Comparison of ENCODE assay signal across 8 cellular contexts in the genomic region with DNA sequence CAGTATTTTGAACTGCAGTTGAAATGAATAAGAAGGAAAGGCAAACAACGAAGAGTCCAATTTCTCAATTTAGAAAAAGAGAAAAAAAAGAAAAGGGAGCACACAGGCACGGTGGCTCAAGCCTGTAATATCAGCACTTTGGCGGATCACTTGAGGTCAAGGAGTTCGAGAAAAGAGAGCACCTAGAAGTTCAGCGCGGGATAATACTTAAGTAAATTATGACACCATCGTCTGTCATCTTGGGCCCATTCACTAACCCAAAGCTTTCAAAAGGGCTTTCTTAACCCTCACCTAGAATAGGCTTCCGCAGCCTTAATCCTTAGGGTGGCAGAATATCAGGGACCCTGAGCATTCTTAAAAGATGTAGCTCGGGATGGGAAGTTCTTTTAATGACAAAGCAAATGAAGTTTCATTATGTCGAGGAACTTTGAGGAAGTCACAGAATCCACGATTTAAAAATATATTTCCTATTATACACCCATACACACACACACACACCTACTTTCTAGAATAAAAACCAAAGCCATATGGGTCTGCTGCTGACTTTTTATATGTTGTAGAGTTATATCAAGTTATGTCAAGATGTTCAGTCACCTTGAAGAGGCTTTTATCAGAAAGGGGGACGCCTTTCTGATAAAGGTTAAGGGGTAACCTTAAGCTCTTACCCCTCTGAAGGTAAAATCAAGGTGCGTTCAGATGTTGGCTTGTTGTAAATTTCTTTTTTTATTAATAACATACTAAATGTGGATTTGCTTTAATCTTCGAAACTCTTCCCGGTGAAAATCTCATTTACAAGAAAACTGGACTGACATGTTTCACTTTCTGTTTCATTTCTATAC. TPM values are rescaled to one million over a fixed set of nuclear protein-coding genes. Genes with fewer than 3 reads are reported as not detected.
DNase-seq lines count a peak whose midpoint lies in the region; ATAC-seq and TF ChIP-seq lines count a peak whose summit lies in the region.

No MANE protein-coding gene starts in this region.

- peaks cover 0 to 24% (median 0%) of the 10 kb centered on the region in 5 donors for H3K36me3 Mint-ChIP-seq in naive thymus-derived CD4-positive, alpha-beta T cell

- ATAC-seq in naive thymus-derived CD4-positive, alpha-beta T cell = peak; percentile 5
- ATAC-seq in HG03469 (IDR thresholded peaks at IDR 0.05; ENCODE audit: unreplicated experiment) (no peak), GM21367 (IDR thresholded peaks at IDR 0.05; ENCODE audit: unreplicated experiment) (no peak)

- no peaks in the 10 kb centered on the region for H3K27me3 ChIP-seq in BLaER1
- no peaks in the 10 kb centered on the region for H3K27me3 ChIP-seq in colonic mucosa
- no peaks in the 10 kb centered on the region for H3K27me3 ChIP-seq in naive thymus-derived CD4-positive, alpha-beta T cell (ENCODE audit: control insufficient read depth in 2 of 2, insufficient read depth in 2 of 2, low read length in 2 of 2)

- intact Hi-C loops in colonic mucosa (cut with DNase I) = loop anchor here (5.0 to 10.0 kb wide), 2 partner anchors 138 to 695 kb away; no protein-coding TSS in a partner anchor
- intact Hi-C loops in naive thymus-derived CD4-positive, alpha-beta T cell (cut with micrococcal nuclease) = loop anchor here (1.0 to 10.0 kb wide), 20 partner anchors 11 to 1922 kb away; partner anchors contain the start of genes CDC37L1 (in 1 of the 2), ERMP1 (in 1 of the 2), JAK2 (in 1 of the 2) and PDCD1LG2 (in 1 of the 2)

- peaks cover 32 to 64% (median 54%) of the 10 kb centered on the region in 7 donors for H3K4me1 Mint-ChIP-seq in naive thymus-derived CD4-positive, alpha-beta T cell

- H3K9me3 Mint-ChIP-seq in naive thymus-derived CD4-positive, alpha-beta T cell = peaks cover 0 to 6% (median 0%) of the 10 kb centered on the region in 11 donors

- DNase-seq in LoVo (ENCODE audit: low spot score) (peak; percentile 21), colonic mucosa (no peak), HT-29 (ENCODE audit: low spot score) (no peak), NCI-H1105 (lab: John Stamatoyannopoulos, UW) (no peak)
- peak in 1 of 9 donors; percentile 11 for DNase-seq in naive thymus-derived CD4-positive, alpha-beta T cell

- peak overlapping the region; percentile 87 for H3K4me2 ChIP-seq in BLaER1

- no peak for TF ChIP-seq CTCF in colonic mucosa (IDR thresholded peaks at IDR 0.05)

- H3K27ac ChIP-seq in BLaER1 = peak overlapping the region; percentile 52
- H3K27ac ChIP-seq in colonic mucosa = peak overlapping the region; percentile 94
- H3K27ac ChIP-seq in naive thymus-derived CD4-positive, alpha-beta T cell (ENCODE audit: low read depth, low read length) = peak overlapping the region; percentile 94

- no peaks in the 10 kb centered on the region for H3K27me3 Mint-ChIP-seq in naive thymus-derived CD4-positive, alpha-beta T cell

- H4K20me1 ChIP-seq in BLaER1 = no peaks in the 10 kb centered on the region

- POLR2A ChIA-PET in naive thymus-derived CD4-positive, alpha-beta T cell (lab: Charles Lee) = interaction anchor here (0.6 to 3.6 kb wide), 30 partner anchors 7 to 1924 kb away, joined by 3 to 82 read pairs (median 4); partner anchors contain the start of genes JAK2, PLGRKT, RFX3 and RIC1

- H3K36me3 ChIP-seq in BLaER1 (no peaks in the 10 kb centered on the region), colonic mucosa (no peaks in the 10 kb centered on the region)
- H3K36me3 ChIP-seq in naive thymus-derived CD4-positive, alpha-beta T cell (ENCODE audit: control insufficient read depth in 2 of 3, insufficient read depth in 3 of 3, low read length in 3 of 3) = no peaks in the 10 kb centered on the region

- H3K4me1 ChIP-seq in BLaER1 = peaks cover 30% of the 10 kb centered on the region
- no peaks in the 10 kb centered on the region for H3K4me1 ChIP-seq in colonic mucosa
- H3K4me1 ChIP-seq in naive thymus-derived CD4-positive, alpha-beta T cell (ENCODE audit: control insufficient read depth in 2 of 2, insufficient read depth in 2 of 2, low read length in 2 of 2) = peaks cover 0 to 11% of the 10 kb centered on the region in 2 donors

- peak overlapping the region; percentile 70 for H3K4me3 ChIP-seq in BLaER1
- H3K4me3 ChIP-seq in colonic mucosa = peak overlapping the region; percentile 49
- H3K4me3 ChIP-seq in naive thymus-derived CD4-positive, alpha-beta T cell (ENCODE audit: low read length) = peak overlapping the region; percentile 78

- peak overlapping the region; percentile 92 to 98 (median 95) for H3K4me3 Mint-ChIP-seq in naive thymus-derived CD4-positive, alpha-beta T cell

- H3K9me3 ChIP-seq in BLaER1 (no peaks in the 10 kb centered on the region), colonic mucosa (no peaks in the 10 kb centered on the region)
- no peaks in the 10 kb centered on the region for H3K9me3 ChIP-seq in naive thymus-derived CD4-positive, alpha-beta T cell (ENCODE audit: control insufficient read depth in 2 of 3, low read length in 3 of 3)

- CTCF ChIA-PET in naive thymus-derived CD4-positive, alpha-beta T cell (lab: Charles Lee) = interaction anchor here (0.6 to 3.5 kb wide), 25 partner anchors 9 to 654 kb away, joined by 3 to 83 read pairs (median 3); partner anchors contain the start of genes PLGRKT and RIC1

- peak overlapping the region; percentile 97 to 99 (median 98) for H3K27ac Mint-ChIP-seq in naive thymus-derived CD4-positive, alpha-beta T cell

- H3K9ac ChIP-seq in BLaER1 = peak overlapping the region; percentile 76
- H3K9ac ChIP-seq in colonic mucosa (ENCODE audit: low read depth in 2 of 2, low read length in 2 of 2) = peak overlapping the region; percentile 75

RNA-seq across cellular contexts. Expression of gene CD274, which starts 0.6 kb away (rescaled TPM):
- total RNA-seq in colonic mucosa = 1 to 10 TPM; 1.6 to 2.0 TPM
- total RNA-seq in naive thymus-derived CD4-positive, alpha-beta T cell = 10 to 100 TPM in 1 of 5 experiments, 1 to 10 TPM in 4; 2.9 to 38.7 (median 7.8) TPM
- 1 to 10 TPM; 2.0 to 3.1 TPM for polyA plus RNA-seq in naive thymus-derived CD4-positive, alpha-beta T cell
- 0.33 and 3.3 TPM in 2 replicates for total RNA-seq in HT-29 (2014; rRNA removed; shearing (Covaris generic))

RNA-seq across cellular contexts. Expression of gene PLGRKT, which starts 12.0 kb away (rescaled TPM):
- total RNA-seq in colonic mucosa = 10 to 100 TPM; 55.9 to 56.2 TPM
- total RNA-seq in naive thymus-derived CD4-positive, alpha-beta T cell = 10 to 100 TPM; 15.8 to 31.7 (median 16.8) TPM
- 10 to 100 TPM; 41.9 to 79.6 TPM for polyA plus RNA-seq in naive thymus-derived CD4-positive, alpha-beta T cell
- 4.1 TPM in 2 replicates for total RNA-seq in HT-29 (2014; rRNA removed; shearing (Covaris generic))
